9 cellular contexts compared by ENCODE assay signal in the genomic region with DNA sequence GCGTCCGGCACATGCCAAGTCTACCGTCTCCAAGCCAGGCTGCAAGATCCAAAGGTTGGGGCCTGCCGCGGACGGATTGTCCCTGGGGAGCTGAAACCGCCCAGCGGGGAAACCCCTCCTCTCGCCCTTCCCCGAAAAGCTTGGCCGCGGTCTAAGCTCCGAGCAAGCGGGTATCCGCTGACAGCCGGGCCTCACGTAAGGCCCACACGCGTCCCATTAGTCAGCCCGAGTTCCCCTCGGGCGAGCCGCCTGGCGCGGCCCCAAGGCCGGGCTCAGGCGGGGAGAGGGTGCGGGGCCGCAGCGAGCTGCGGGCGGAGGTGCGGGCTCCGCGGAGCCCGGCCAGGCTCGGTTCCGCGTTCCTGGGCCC. TPM values are rescaled to one million over a fixed set of nuclear protein-coding genes. Genes with fewer than 3 reads are reported as not detected.
A peak's percentile ranks its signal among the peaks of the same experiment; 100 is the strongest.
DNase-seq lines count a peak whose midpoint lies in the region; ATAC-seq and TF ChIP-seq lines count a peak whose summit lies in the region.
"Had no signal": no experiment of that assay in that cellular context is flagged by ENCODE, and none has a peak within 500 bp of the region (broad histone marks: within the 10 kb centered on the region; RNA-seq: fewer than 3 reads in every experiment).

No MANE protein-coding gene starts in this region.

- H3K27ac ChIP-seq in HEK293 (ENCODE audit: extremely low read depth, low read depth, low read length) (peak overlapping the region; percentile 100), trophoblast cell (ENCODE audit: low read depth, low read length) (no peak overlapping the region)

- H3K36me3 Mint-ChIP-seq in T-helper 2 cell treated with Interferon-gamma antibody and Interleukin-4, amounts not matched to agents 5 μg/mL and 100 μg/mL, for 36 hours (ENCODE audit: low read depth), result no peaks in the 10 kb centered on the region
- H3K36me3 Mint-ChIP-seq: activated naive CD8-positive, alpha-beta T cell had no signal

- H4K91ac ChIP-seq in trophoblast cell (ENCODE audit: low read depth, low read length), result peak overlapping the region; percentile 58

- DNase-seq in NCI-H1417 (lab: John Stamatoyannopoulos, UW) (peak in 2 of 3 experiments; percentile 70 to 83), NCI-H1417 treated with DMSO at 0.1 percent for 48 hours (lab: John Stamatoyannopoulos, UW) (no peak), fibroblast of pulmonary artery (ENCODE audit: low read depth) (peak; percentile 77), trophoblast cell (peak; percentile 78 to 79)
- DNase-seq in T-helper 2 cell treated with Interferon-gamma antibody and Interleukin-4, amounts not matched to agents 5 μg/mL and 100 μg/mL, for 36 hours (ENCODE audit: low spot score), result peak; percentile 40
- DNase-seq in effector CD4-positive, alpha-beta T cell, result no peak

- H3K4me1 ChIP-seq in HEK293 (ENCODE audit: control insufficient read depth, insufficient read depth, low read length) (peaks cover 22% of the 10 kb centered on the region), trophoblast cell (ENCODE audit: control insufficient read depth in 1 of 2, insufficient read depth in 2 of 2, low read length in 2 of 2) (peaks cover 21 to 53% of the 10 kb centered on the region in 2 experiments)

- H2AFZ ChIP-seq in trophoblast cell (ENCODE audit: insufficient read depth, low read length, poor library complexity), result no peak overlapping the region

- POLR2A ChIA-PET in HEK293 (lab: Yijun Ruan, JAX), result interaction anchor here (1.1 to 2.3 kb wide), 4 partner anchors 11 to 434 kb away, joined by 3 to 7 read pairs (median 3); no protein-coding TSS in a partner anchor

- no CpG with 5 or more reads among the region's 39 CpGs for WGBS in trophoblast cell (ENCODE audit: extremely low coverage, insufficient coverage, insufficient read length)

- ATAC-seq in HG03159 (IDR thresholded peaks at IDR 0.05; ENCODE audit: unreplicated experiment), result no peak

- H3K36me3 ChIP-seq in HEK293 (ENCODE audit: control insufficient read depth in 2 of 2, insufficient read depth in 1 of 2, low read length in 2 of 2), result no peaks in the 10 kb centered on the region
- no peaks in the 10 kb centered on the region for H3K36me3 ChIP-seq in trophoblast cell (ENCODE audit: control insufficient read depth in 1 of 2, insufficient read depth in 2 of 2, low read length in 2 of 2)

- TF ChIP-seq CTCF in HEK293 (tag by site-specific recombination; IDR thresholded peaks at IDR 0.05), result no peak
- no peak for TF ChIP-seq CTCF in fibroblast of pulmonary artery (IDR thresholded peaks at IDR 0.05; ENCODE audit: low read length, missing control alignments)

- no peaks in the 10 kb centered on the region for H3K9me3 Mint-ChIP-seq in T-helper 2 cell treated with Interferon-gamma antibody and Interleukin-4, amounts not matched to agents 5 μg/mL and 100 μg/mL, for 36 hours

- H3K27me3 Mint-ChIP-seq in T-helper 2 cell treated with Interferon-gamma antibody and Interleukin-4, amounts not matched to agents 5 μg/mL and 100 μg/mL, for 36 hours (ENCODE audit: low read depth), result no peaks in the 10 kb centered on the region
- H3K27me3 Mint-ChIP-seq: activated naive CD8-positive, alpha-beta T cell had no signal

- H3K9ac ChIP-seq in trophoblast cell (ENCODE audit: low read length), result no peak overlapping the region

- H3K4ac ChIP-seq in trophoblast cell (ENCODE audit: low read depth, low read length), result no peak overlapping the region

- H3K4me3 Mint-ChIP-seq in T-helper 2 cell treated with Interferon-gamma antibody and Interleukin-4, amounts not matched to agents 5 μg/mL and 100 μg/mL, for 36 hours, result peak overlapping the region; percentile 56

- no peak overlapping the region for H3K14ac ChIP-seq in trophoblast cell (ENCODE audit: low read length)

- H3K79me1 ChIP-seq in trophoblast cell (ENCODE audit: low read length), result peaks cover 10% of the 10 kb centered on the region

- CTCF ChIA-PET in HEK293 (lab: Yijun Ruan, JAX), result interaction anchor here (0.6 kb wide), 1 partner anchor 488 kb away, joined by 3 read pairs; no protein-coding TSS in a partner anchor

- H3K4me2 ChIP-seq in trophoblast cell (ENCODE audit: low read length), result peak overlapping the region; percentile 80

- H3K27ac Mint-ChIP-seq in T-helper 2 cell treated with Interferon-gamma antibody and Interleukin-4, amounts not matched to agents 5 μg/mL and 100 μg/mL, for 36 hours, result peak overlapping the region; percentile 49
- H3K27ac Mint-ChIP-seq: activated naive CD8-positive, alpha-beta T cell had no signal

- no peak overlapping the region for H3K18ac ChIP-seq in trophoblast cell (ENCODE audit: low read length)

- H2BK5ac ChIP-seq in trophoblast cell (ENCODE audit: low read depth, low read length, poor library complexity), result no peak overlapping the region

- H3K23ac ChIP-seq in trophoblast cell (ENCODE audit: low read length), result no peak overlapping the region

- no peak overlapping the region for H4K8ac ChIP-seq in trophoblast cell (ENCODE audit: low read depth, low read length)

- H3K79me2 ChIP-seq in trophoblast cell (ENCODE audit: control insufficient read depth, insufficient read depth, low read length, poor library complexity), result no peaks in the 10 kb centered on the region

- peaks cover 13% of the 10 kb centered on the region for H3K4me1 Mint-ChIP-seq in T-helper 2 cell treated with Interferon-gamma antibody and Interleukin-4, amounts not matched to agents 5 μg/mL and 100 μg/mL, for 36 hours (ENCODE audit: low read depth)

- no peak overlapping the region for H2BK12ac ChIP-seq in trophoblast cell (ENCODE audit: low read length)

- peaks cover 31% of the 10 kb centered on the region for H3K27me3 ChIP-seq in trophoblast cell (ENCODE audit: insufficient read depth, low read length)

- H2AK5ac ChIP-seq in trophoblast cell (ENCODE audit: low read length), result no peak overlapping the region

- peak overlapping the region; percentile 52 for H2BK120ac ChIP-seq in trophoblast cell (ENCODE audit: insufficient read depth, low read length, poor library complexity)

- H3K9me3 ChIP-seq in HEK293 (ENCODE audit: control insufficient read depth, insufficient read depth, low read depth, low read length) (no peaks in the 10 kb centered on the region), trophoblast cell (ENCODE audit: insufficient read depth, low read depth, low read length) (no peaks in the 10 kb centered on the region)

- H4K12ac ChIP-seq in trophoblast cell (ENCODE audit: low read depth, low read length), result no peak overlapping the region

- H3K4me3 ChIP-seq in HEK293 (ENCODE audit: low read depth, low read length) (peak overlapping the region; percentile 64), fibroblast of pulmonary artery (replicated peaks; ENCODE audit: low read depth, low read length) (no peak overlapping the region), trophoblast cell (ENCODE audit: low read depth, low read length) (no peak overlapping the region)

TF ChIP-seq in HEK293, 187 proteins besides CTCF, POLR2A, EP300 and RAD21 (continues in another document):
- no peak for TF ChIP-seq HOXA7 (CRISPR knock-in tag; IDR thresholded peaks at IDR 0.05; ENCODE audit: borderline replicate concordance)
- TF ChIP-seq, protein P1, sequence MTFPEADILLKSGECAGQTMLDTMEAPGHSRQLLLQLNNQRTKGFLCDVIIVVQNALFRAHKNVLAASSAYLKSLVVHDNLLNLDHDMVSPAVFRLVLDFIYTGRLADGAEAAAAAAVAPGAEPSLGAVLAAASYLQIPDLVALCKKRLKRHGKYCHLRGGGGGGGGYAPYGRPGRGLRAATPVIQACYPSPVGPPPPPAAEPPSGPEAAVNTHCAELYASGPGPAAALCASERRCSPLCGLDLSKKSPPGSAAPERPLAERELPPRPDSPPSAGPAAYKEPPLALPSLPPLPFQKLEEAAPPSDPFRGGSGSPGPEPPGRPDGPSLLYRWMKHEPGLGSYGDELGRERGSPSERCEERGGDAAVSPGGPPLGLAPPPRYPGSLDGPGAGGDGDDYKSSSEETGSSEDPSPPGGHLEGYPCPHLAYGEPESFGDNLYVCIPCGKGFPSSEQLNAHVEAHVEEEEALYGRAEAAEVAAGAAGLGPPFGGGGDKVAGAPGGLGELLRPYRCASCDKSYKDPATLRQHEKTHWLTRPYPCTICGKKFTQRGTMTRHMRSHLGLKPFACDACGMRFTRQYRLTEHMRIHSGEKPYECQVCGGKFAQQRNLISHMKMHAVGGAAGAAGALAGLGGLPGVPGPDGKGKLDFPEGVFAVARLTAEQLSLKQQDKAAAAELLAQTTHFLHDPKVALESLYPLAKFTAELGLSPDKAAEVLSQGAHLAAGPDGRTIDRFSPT (tag by site-specific recombination; IDR thresholded peaks at IDR 0.05), result 0 out of 2 replicates have a peak, but pooled peaks have one; percentile 38
- TF ChIP-seq ZNF10 (tag by site-specific recombination; IDR thresholded peaks at IDR 0.05), result no peak
- no peak for TF ChIP-seq ZNF214 (tag by site-specific recombination; IDR thresholded peaks at IDR 0.05; ENCODE audit: borderline replicate concordance)
- no peak for TF ChIP-seq ZBTB7A (tag by site-specific recombination; IDR thresholded peaks at IDR 0.05; ENCODE audit: low read depth)
- TF ChIP-seq, protein P2, sequence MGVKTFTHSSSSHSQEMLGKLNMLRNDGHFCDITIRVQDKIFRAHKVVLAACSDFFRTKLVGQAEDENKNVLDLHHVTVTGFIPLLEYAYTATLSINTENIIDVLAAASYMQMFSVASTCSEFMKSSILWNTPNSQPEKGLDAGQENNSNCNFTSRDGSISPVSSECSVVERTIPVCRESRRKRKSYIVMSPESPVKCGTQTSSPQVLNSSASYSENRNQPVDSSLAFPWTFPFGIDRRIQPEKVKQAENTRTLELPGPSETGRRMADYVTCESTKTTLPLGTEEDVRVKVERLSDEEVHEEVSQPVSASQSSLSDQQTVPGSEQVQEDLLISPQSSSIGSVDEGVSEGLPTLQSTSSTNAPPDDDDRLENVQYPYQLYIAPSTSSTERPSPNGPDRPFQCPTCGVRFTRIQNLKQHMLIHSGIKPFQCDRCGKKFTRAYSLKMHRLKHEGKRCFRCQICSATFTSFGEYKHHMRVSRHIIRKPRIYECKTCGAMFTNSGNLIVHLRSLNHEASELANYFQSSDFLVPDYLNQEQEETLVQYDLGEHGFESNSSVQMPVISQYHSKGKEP (tag by site-specific recombination; IDR thresholded peaks at IDR 0.05), result no peak
- no peak for TF ChIP-seq ZNF174 (tag by site-specific recombination; IDR thresholded peaks at IDR 0.05)
- TF ChIP-seq ZNF404 (tag by site-specific recombination; IDR thresholded peaks at IDR 0.05), result no peak
- no peak for TF ChIP-seq ZNF623 (tag by site-specific recombination; IDR thresholded peaks at IDR 0.05)
- no peak for TF ChIP-seq TCF7L2 (IDR thresholded peaks at IDR 0.05; ENCODE audit: borderline replicate concordance, low read depth, low read length)
- TF ChIP-seq IKZF3 (tag by site-specific recombination; IDR thresholded peaks at IDR 0.05), result no peak
- TF ChIP-seq MEIS1 (CRISPR knock-in tag; IDR thresholded peaks at IDR 0.05; ENCODE audit: borderline replicate concordance), result no peak
- no peak for TF ChIP-seq ZNF155 (tag by site-specific recombination; IDR thresholded peaks at IDR 0.05)

RNA-seq across cellular contexts. Expression of a gene that starts 6.9 kb away (rescaled TPM):
- 5.9 and 6.1 TPM in 2 replicates for polyA plus RNA-seq in trophoblast cell (2013)

Comparison
In these comparisons a context has a peak if more than half of its experiments do, and no peak if none do; other contexts are left out.
1. DNase-seq: peak in NCI-H1417 (2 of 3), T-helper 2 cell treated with Interferon-gamma antibody and Interleukin-4, amounts not matched to agents 5 μg/mL and 100 μg/mL, for 36 hours (single experiment), fibroblast of pulmonary artery (single experiment) and trophoblast cell (2 of 2); none in NCI-H1417 treated with DMSO at 0.1 percent for 48 hours (single experiment) and effector CD4-positive, alpha-beta T cell (single experiment).